1 cellular context compared by ENCODE assay signal in the genomic region with DNA sequence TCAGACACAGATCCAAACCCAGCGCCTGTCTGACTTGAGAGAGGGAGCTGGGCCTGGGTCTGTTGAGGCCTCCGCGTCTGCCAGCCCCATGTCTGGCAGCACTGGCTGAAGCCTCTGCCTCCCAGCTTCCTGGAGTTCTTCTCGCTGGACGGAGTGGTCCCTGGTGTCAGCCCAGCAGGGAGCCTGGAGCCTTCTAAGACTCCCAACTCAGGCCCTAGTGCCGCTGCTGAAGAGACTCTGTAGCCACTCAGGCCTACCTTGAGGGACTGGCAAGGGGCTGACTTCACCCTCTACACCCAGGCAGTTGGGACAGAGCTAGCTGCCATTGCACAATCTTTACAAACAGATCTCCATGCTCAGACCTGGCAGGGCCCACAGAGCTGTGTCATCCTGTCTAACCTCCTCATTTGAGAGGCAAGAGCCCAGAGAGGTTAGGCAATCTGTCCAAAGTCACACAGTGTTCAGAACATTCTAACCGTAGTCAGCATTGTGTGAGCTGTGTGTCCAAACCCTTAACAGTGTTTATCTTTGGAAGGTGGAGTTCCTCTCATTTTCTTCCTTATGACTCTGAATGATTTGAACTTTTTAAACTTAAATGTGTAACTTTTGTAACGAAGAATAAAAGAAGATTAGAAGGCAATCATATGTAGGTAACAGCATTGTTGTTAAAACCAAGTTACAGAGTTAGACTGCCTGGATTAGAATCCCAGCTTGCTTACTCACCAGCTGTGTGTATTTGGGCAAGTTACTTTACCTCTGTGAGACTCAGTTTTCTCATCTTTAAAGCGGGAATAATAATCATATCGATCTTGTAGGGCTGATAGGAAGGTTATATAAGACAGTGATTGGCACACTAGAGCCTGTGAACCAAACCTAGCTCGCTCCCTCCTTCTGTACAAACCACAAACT.
TF ChIP-seq lines count a peak whose summit lies in the region.

No MANE protein-coding gene starts in this region.

TF ChIP-seq in HepG2, 621 proteins besides CTCF, POLR2A, EP300 and RAD21 (continued from another document and continues in another):
- TF ChIP-seq, protein P1, sequence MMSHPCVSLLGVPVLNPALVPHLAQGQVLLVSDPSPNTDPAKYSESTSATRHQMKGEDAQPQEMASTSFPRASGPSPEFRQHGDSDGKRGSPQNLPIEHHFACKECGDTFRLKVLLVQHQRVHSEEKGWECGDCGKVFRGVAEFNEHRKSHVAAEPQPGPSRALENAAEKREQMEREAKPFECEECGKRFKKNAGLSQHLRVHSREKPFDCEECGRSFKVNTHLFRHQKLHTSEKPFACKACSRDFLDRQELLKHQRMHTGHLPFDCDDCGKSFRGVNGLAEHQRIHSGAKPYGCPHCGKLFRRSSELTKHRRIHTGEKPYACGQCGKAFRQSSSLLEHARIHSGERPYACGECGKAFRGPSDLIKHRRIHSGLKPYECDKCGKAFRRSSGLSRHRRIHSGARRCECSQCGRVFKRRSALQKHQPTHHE (CRISPR knock-in tag; IDR thresholded peaks at IDR 0.05; ENCODE audit: borderline replicate concordance), result no peak
- TF ChIP-seq ZNF780A (CRISPR knock-in tag; IDR thresholded peaks at IDR 0.05) (peak; percentile 45; the same call in 1 of the 2 replicates), ZFY (CRISPR knock-in tag; IDR thresholded peaks at IDR 0.05) (peak; percentile 63), NFE2 (CRISPR knock-in tag; IDR thresholded peaks at IDR 0.05) (peak; percentile 66; the same call in 1 of the 2 replicates), CEBPG (CRISPR knock-in tag; IDR thresholded peaks at IDR 0.05) (peak; percentile 99), KLF12 (CRISPR knock-in tag; IDR thresholded peaks at IDR 0.05; ENCODE audit: borderline replicate concordance) (no peak), ZNF382 (CRISPR knock-in tag; IDR thresholded peaks at IDR 0.05; ENCODE audit: borderline replicate concordance) (no peak), FOXA3 (CRISPR knock-in tag; IDR thresholded peaks at IDR 0.05) (peak; percentile 82), STAG1 (CRISPR knock-in tag; IDR thresholded peaks at IDR 0.05) (no peak; the same call in 1 of the 2 replicates), KAT8 (CRISPR knock-in tag; IDR thresholded peaks at IDR 0.05) (peak; percentile 58), STAT5B (CRISPR knock-in tag; IDR thresholded peaks at IDR 0.05) (no peak), NR3C1 (CRISPR knock-in tag; IDR thresholded peaks at IDR 0.05) (no peak), SMC3 (IDR thresholded peaks at IDR 0.05; ENCODE audit: low read length) (peak; percentile 66; the same call in 1 of the 2 replicates), ZNF724P (CRISPR knock-in tag; IDR thresholded peaks at IDR 0.05; ENCODE audit: borderline replicate concordance) (no peak), ZNF292 (CRISPR knock-in tag; IDR thresholded peaks at IDR 0.05; ENCODE audit: borderline replicate concordance, low read depth) (peak; percentile 93; the same call in 1 of the 2 replicates), ZNF557 (CRISPR knock-in tag; IDR thresholded peaks at IDR 0.05) (no peak), SIX1 (CRISPR knock-in tag; IDR thresholded peaks at IDR 0.05; ENCODE audit: borderline replicate concordance) (no peak), NBN (conservative IDR thresholded peaks at IDR 0.05) (no peak), SPEN (CRISPR knock-in tag; IDR thresholded peaks at IDR 0.05; ENCODE audit: low read depth) (no peak; the same call in 1 of the 2 replicates), NR2F1 (CRISPR knock-in tag; IDR thresholded peaks at IDR 0.05) (peak in 1 of 2 experiments; percentile 46; a peak in 1 of 4 replicates), ARNTL (CRISPR knock-in tag; IDR thresholded peaks at IDR 0.05) (no peak), YY1 (IDR thresholded peaks at IDR 0.05; ENCODE audit: insufficient read depth, insufficient replicate concordance, low read depth, low read length) (peak; percentile 29), ZNF589 (CRISPR knock-in tag; conservative IDR thresholded peaks at IDR 0.05) (0 out of 2 replicates have a peak, but pooled peaks have one; percentile 37)
- TF ChIP-seq, protein P2, sequence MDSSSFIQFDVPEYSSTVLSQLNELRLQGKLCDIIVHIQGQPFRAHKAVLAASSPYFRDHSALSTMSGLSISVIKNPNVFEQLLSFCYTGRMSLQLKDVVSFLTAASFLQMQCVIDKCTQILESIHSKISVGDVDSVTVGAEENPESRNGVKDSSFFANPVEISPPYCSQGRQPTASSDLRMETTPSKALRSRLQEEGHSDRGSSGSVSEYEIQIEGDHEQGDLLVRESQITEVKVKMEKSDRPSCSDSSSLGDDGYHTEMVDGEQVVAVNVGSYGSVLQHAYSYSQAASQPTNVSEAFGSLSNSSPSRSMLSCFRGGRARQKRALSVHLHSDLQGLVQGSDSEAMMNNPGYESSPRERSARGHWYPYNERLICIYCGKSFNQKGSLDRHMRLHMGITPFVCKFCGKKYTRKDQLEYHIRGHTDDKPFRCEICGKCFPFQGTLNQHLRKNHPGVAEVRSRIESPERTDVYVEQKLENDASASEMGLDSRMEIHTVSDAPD (CRISPR knock-in tag; IDR thresholded peaks at IDR 0.05), result no peak
- TF ChIP-seq, protein P3, sequence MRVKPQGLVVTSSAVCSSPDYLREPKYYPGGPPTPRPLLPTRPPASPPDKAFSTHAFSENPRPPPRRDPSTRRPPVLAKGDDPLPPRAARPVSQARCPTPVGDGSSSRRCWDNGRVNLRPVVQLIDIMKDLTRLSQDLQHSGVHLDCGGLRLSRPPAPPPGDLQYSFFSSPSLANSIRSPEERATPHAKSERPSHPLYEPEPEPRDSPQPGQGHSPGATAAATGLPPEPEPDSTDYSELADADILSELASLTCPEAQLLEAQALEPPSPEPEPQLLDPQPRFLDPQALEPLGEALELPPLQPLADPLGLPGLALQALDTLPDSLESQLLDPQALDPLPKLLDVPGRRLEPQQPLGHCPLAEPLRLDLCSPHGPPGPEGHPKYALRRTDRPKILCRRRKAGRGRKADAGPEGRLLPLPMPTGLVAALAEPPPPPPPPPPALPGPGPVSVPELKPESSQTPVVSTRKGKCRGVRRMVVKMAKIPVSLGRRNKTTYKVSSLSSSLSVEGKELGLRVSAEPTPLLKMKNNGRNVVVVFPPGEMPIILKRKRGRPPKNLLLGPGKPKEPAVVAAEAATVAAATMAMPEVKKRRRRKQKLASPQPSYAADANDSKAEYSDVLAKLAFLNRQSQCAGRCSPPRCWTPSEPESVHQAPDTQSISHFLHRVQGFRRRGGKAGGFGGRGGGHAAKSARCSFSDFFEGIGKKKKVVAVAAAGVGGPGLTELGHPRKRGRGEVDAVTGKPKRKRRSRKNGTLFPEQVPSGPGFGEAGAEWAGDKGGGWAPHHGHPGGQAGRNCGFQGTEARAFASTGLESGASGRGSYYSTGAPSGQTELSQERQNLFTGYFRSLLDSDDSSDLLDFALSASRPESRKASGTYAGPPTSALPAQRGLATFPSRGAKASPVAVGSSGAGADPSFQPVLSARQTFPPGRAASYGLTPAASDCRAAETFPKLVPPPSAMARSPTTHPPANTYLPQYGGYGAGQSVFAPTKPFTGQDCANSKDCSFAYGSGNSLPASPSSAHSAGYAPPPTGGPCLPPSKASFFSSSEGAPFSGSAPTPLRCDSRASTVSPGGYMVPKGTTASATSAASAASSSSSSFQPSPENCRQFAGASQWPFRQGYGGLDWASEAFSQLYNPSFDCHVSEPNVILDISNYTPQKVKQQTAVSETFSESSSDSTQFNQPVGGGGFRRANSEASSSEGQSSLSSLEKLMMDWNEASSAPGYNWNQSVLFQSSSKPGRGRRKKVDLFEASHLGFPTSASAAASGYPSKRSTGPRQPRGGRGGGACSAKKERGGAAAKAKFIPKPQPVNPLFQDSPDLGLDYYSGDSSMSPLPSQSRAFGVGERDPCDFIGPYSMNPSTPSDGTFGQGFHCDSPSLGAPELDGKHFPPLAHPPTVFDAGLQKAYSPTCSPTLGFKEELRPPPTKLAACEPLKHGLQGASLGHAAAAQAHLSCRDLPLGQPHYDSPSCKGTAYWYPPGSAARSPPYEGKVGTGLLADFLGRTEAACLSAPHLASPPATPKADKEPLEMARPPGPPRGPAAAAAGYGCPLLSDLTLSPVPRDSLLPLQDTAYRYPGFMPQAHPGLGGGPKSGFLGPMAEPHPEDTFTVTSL (CRISPR knock-in tag; IDR thresholded peaks at IDR 0.05; ENCODE audit: borderline replicate concordance), result no peak
- TF ChIP-seq, protein P4, sequence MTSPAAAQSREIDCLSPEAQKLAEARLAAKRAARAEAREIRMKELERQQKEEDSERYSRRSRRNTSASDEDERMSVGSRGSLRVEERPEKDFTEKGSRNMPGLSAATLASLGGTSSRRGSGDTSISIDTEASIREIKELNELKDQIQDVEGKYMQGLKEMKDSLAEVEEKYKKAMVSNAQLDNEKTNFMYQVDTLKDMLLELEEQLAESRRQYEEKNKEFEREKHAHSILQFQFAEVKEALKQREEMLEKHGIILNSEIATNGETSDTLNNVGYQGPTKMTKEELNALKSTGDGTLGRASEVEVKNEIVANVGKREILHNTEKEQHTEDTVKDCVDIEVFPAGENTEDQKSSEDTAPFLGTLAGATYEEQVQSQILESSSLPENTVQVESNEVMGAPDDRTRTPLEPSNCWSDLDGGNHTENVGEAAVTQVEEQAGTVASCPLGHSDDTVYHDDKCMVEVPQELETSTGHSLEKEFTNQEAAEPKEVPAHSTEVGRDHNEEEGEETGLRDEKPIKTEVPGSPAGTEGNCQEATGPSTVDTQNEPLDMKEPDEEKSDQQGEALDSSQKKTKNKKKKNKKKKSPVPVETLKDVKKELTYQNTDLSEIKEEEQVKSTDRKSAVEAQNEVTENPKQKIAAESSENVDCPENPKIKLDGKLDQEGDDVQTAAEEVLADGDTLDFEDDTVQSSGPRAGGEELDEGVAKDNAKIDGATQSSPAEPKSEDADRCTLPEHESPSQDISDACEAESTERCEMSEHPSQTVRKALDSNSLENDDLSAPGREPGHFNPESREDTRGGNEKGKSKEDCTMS (CRISPR knock-in tag; conservative IDR thresholded peaks at IDR 0.05), result no peak
- TF ChIP-seq, protein P5, sequence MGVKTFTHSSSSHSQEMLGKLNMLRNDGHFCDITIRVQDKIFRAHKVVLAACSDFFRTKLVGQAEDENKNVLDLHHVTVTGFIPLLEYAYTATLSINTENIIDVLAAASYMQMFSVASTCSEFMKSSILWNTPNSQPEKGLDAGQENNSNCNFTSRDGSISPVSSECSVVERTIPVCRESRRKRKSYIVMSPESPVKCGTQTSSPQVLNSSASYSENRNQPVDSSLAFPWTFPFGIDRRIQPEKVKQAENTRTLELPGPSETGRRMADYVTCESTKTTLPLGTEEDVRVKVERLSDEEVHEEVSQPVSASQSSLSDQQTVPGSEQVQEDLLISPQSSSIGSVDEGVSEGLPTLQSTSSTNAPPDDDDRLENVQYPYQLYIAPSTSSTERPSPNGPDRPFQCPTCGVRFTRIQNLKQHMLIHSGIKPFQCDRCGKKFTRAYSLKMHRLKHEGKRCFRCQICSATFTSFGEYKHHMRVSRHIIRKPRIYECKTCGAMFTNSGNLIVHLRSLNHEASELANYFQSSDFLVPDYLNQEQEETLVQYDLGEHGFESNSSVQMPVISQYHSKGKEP (CRISPR knock-in tag; IDR thresholded peaks at IDR 0.05), result no peak
- TF ChIP-seq, protein P6, sequence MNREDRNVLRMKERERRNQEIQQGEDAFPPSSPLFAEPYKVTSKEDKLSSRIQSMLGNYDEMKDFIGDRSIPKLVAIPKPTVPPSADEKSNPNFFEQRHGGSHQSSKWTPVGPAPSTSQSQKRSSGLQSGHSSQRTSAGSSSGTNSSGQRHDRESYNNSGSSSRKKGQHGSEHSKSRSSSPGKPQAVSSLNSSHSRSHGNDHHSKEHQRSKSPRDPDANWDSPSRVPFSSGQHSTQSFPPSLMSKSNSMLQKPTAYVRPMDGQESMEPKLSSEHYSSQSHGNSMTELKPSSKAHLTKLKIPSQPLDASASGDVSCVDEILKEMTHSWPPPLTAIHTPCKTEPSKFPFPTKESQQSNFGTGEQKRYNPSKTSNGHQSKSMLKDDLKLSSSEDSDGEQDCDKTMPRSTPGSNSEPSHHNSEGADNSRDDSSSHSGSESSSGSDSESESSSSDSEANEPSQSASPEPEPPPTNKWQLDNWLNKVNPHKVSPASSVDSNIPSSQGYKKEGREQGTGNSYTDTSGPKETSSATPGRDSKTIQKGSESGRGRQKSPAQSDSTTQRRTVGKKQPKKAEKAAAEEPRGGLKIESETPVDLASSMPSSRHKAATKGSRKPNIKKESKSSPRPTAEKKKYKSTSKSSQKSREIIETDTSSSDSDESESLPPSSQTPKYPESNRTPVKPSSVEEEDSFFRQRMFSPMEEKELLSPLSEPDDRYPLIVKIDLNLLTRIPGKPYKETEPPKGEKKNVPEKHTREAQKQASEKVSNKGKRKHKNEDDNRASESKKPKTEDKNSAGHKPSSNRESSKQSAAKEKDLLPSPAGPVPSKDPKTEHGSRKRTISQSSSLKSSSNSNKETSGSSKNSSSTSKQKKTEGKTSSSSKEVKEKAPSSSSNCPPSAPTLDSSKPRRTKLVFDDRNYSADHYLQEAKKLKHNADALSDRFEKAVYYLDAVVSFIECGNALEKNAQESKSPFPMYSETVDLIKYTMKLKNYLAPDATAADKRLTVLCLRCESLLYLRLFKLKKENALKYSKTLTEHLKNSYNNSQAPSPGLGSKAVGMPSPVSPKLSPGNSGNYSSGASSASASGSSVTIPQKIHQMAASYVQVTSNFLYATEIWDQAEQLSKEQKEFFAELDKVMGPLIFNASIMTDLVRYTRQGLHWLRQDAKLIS (CRISPR knock-in tag; IDR thresholded peaks at IDR 0.05), result no peak
- TF ChIP-seq, protein P7, sequence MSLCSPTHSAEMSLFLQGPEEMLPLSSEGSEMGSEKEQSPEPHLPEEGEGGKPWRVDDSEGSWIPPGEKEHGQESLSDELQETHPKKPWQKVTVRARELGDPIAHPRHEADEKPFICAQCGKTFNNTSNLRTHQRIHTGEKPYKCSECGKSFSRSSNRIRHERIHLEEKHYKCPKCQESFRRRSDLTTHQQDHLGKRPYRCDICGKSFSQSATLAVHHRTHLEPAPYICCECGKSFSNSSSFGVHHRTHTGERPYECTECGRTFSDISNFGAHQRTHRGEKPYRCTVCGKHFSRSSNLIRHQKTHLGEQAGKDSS (CRISPR knock-in tag; IDR thresholded peaks at IDR 0.05; ENCODE audit: borderline replicate concordance, low read depth), result peak; percentile 23; the same call in 1 of the 2 replicates
- TF ChIP-seq, protein P8, sequence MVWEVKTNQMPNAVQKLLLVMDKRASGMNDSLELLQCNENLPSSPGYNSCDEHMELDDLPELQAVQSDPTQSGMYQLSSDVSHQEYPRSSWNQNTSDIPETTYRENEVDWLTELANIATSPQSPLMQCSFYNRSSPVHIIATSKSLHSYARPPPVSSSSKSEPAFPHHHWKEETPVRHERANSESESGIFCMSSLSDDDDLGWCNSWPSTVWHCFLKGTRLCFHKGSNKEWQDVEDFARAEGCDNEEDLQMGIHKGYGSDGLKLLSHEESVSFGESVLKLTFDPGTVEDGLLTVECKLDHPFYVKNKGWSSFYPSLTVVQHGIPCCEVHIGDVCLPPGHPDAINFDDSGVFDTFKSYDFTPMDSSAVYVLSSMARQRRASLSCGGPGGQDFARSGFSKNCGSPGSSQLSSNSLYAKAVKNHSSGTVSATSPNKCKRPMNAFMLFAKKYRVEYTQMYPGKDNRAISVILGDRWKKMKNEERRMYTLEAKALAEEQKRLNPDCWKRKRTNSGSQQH (CRISPR knock-in tag; IDR thresholded peaks at IDR 0.05; ENCODE audit: low read depth), result no peak
- TF ChIP-seq, protein P9, sequence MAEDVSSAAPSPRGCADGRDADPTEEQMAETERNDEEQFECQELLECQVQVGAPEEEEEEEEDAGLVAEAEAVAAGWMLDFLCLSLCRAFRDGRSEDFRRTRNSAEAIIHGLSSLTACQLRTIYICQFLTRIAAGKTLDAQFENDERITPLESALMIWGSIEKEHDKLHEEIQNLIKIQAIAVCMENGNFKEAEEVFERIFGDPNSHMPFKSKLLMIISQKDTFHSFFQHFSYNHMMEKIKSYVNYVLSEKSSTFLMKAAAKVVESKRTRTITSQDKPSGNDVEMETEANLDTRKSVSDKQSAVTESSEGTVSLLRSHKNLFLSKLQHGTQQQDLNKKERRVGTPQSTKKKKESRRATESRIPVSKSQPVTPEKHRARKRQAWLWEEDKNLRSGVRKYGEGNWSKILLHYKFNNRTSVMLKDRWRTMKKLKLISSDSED (CRISPR knock-in tag; IDR thresholded peaks at IDR 0.05), result no peak
